In genomic region chr3:190076138-190076537, GRCh38 we compare ENCODE assay signal across 10 cellular contexts. TPM values are rescaled to one million over a fixed set of nuclear protein-coding genes. Genes with fewer than 3 reads are reported as not detected.
DNase-seq lines count a peak whose midpoint lies in the region; ATAC-seq and TF ChIP-seq lines count a peak whose summit lies in the region.
"Had no signal": no experiment of that assay in that cellular context is flagged by ENCODE, and none has a peak within 500 bp of the region (broad histone marks: within the 10 kb centered on the region; RNA-seq: fewer than 3 reads in every experiment).

No MANE protein-coding gene starts in this region.

- peak overlapping the region; percentile 56 for H3K4me2 ChIP-seq in PC-3 (ENCODE audit: low read length)
- no peak overlapping the region for H3K4me2 ChIP-seq in mesenchymal stem cell (ENCODE audit: low read length, poor library complexity, severe bottlenecking)

- no peaks in the 10 kb centered on the region for H4K20me1 ChIP-seq in PC-3 (ENCODE audit: low read length)

- H2BK5ac ChIP-seq in mesenchymal stem cell (ENCODE audit: low read depth, low read length, poor library complexity, severe bottlenecking), result peak overlapping the region; percentile 49

- intact Hi-C loops in PC-3 (cut with micrococcal nuclease), result loop anchor here (2.0 kb wide), 1 partner anchor 59 kb away; no protein-coding TSS in a partner anchor
- intact Hi-C loops in upper lobe of right lung (cut with DNase I), result no loop called here

- no peaks in the 10 kb centered on the region for H3K79me2 ChIP-seq in PC-3 (ENCODE audit: low read length)

- H3K9ac ChIP-seq in PC-3 (ENCODE audit: low read length), result no peak overlapping the region; the same call in 1 of the 2 replicates
- H3K9ac ChIP-seq in mesenchymal stem cell (ENCODE audit: low read length), result peak overlapping the region; percentile 84

- no peak overlapping the region for H3K23ac ChIP-seq in mesenchymal stem cell (ENCODE audit: low read length in 2 of 2)

- H2BK12ac ChIP-seq in mesenchymal stem cell (ENCODE audit: low read length in 2 of 2), result peak overlapping the region in 1 of 2 experiments; percentile 77

- no peak overlapping the region for H3K14ac ChIP-seq in mesenchymal stem cell (ENCODE audit: low read length in 2 of 2)

- H3K9me2 ChIP-seq in PC-3 (replicated peaks; ENCODE audit: low read length), result no peaks in the 10 kb centered on the region

- H2AFZ ChIP-seq in PC-3 (ENCODE audit: low read length), result peak overlapping the region; percentile 18
- no peak overlapping the region for H2AFZ ChIP-seq in mesenchymal stem cell (ENCODE audit: low read depth, low read length)

- H3K36me3 ChIP-seq in PC-3 (ENCODE audit: low read depth, low read length), result no peaks in the 10 kb centered on the region
- no peaks in the 10 kb centered on the region for H3K36me3 ChIP-seq in ectodermal cell (ENCODE audit: control insufficient read depth, insufficient read depth, low read length)
- no peaks in the 10 kb centered on the region for H3K36me3 ChIP-seq in mesenchymal stem cell (ENCODE audit: control insufficient read depth in 1 of 2, insufficient read depth in 2 of 2, low read depth in 1 of 2, low read length in 2 of 2)
- H3K36me3 ChIP-seq in upper lobe of right lung, result no peaks in the 10 kb centered on the region

- no peak for ATAC-seq in PC-3
- peak; percentile 32 for ATAC-seq in upper lobe of right lung
- ATAC-seq in GM21526 (IDR thresholded peaks at IDR 0.05; ENCODE audit: low FRiP score, unreplicated experiment), result no peak
- ATAC-seq: Right ventricle myocardium inferior had no signal

- H3K4me3 ChIP-seq in PC-3 (ENCODE audit: low read length) (peak overlapping the region; percentile 26; the same call in 1 of the 2 replicates), ectodermal cell (ENCODE audit: insufficient read depth, low read depth, low read length) (no peak overlapping the region), mesenchymal stem cell (ENCODE audit: insufficient read depth in 1 of 2, low read depth in 1 of 2, low read length in 2 of 2) (no peak overlapping the region), upper lobe of right lung (no peak overlapping the region)

- TF ChIP-seq CTCF in PC-3 (conservative IDR thresholded peaks at IDR 0.05; ENCODE audit: low read depth, low read length), result no peak
- TF ChIP-seq CTCF in upper lobe of right lung (IDR thresholded peaks at IDR 0.05), result no peak

- H3F3A ChIP-seq in PC-3 (ENCODE audit: low read length, unreplicated experiment), result peaks cover 12% of the 10 kb centered on the region

- H3K27me3 ChIP-seq in PC-3 (ENCODE audit: low read length) (no peaks in the 10 kb centered on the region), ectodermal cell (ENCODE audit: control insufficient read depth, insufficient read depth, low read length, poor library complexity, severe bottlenecking) (no peaks in the 10 kb centered on the region), mesenchymal stem cell (ENCODE audit: control insufficient read depth in 1 of 2, insufficient read depth in 1 of 2, low read length in 2 of 2) (no peaks in the 10 kb centered on the region), upper lobe of right lung (no peaks in the 10 kb centered on the region)

- H3K4me1 ChIP-seq in PC-3 (ENCODE audit: insufficient read depth, low read length) (peaks cover 29% of the 10 kb centered on the region), ectodermal cell (ENCODE audit: control insufficient read depth, insufficient read depth, low read length) (peaks cover 18% of the 10 kb centered on the region), mesenchymal stem cell (ENCODE audit: control insufficient read depth, insufficient read depth, low read depth, low read length) (peaks cover 6% of the 10 kb centered on the region), upper lobe of right lung (peaks cover 17% of the 10 kb centered on the region)

- DNase-seq in PC-3 (no peak), mesenchymal stem cell (no peak), upper lobe of right lung (no peak), NCI-H2196 (lab: John Stamatoyannopoulos, UW; ENCODE audit: unreplicated experiment) (no peak)
- no peak for DNase-seq in activated CD4-positive, alpha-beta T cell treated with anti-CD3 and anti-CD28 coated beads, Interleukin-2, amount 50 U/mL, for 1 hour
- DNase-seq: activated CD8-positive, alpha-beta memory T cell treated with anti-CD3 and anti-CD28 coated beads for 24 hours; activated naive CD4-positive, alpha-beta T cell treated with anti-CD3 and anti-CD28 coated beads, Interleukin-2, amount 50 U/mL, for 16 hours had no signal

- peaks cover 2% of the 10 kb centered on the region for H3K79me1 ChIP-seq in mesenchymal stem cell (replicated peaks; ENCODE audit: low read length, poor library complexity, severe bottlenecking)

- peak overlapping the region; percentile 29 for H2AK5ac ChIP-seq in mesenchymal stem cell (ENCODE audit: low read length, severe bottlenecking)

- H3K18ac ChIP-seq in mesenchymal stem cell (ENCODE audit: low read depth in 1 of 2, low read length in 2 of 2), result peak overlapping the region; percentile 26 to 88

- POLR2A ChIA-PET in PC-3 (lab: Charles Lee; ENCODE audit: unreplicated experiment), result no interaction called here

- H3K27ac ChIP-seq in PC-3 (ENCODE audit: low read length), result peak overlapping the region; percentile 68
- peak overlapping the region; percentile 89 for H3K27ac ChIP-seq in ectodermal cell (ENCODE audit: insufficient read depth, low read depth, low read length, poor library complexity, severe bottlenecking)
- peak overlapping the region; percentile 98 for H3K27ac ChIP-seq in mesenchymal stem cell (ENCODE audit: low read length, poor library complexity, severe bottlenecking)
- peak overlapping the region; percentile 32 for H3K27ac ChIP-seq in upper lobe of right lung

- no peak overlapping the region for H4K8ac ChIP-seq in mesenchymal stem cell (ENCODE audit: low read length)

- no peak overlapping the region for H2BK15ac ChIP-seq in mesenchymal stem cell (ENCODE audit: low read depth, poor library complexity, severe bottlenecking)

- peak overlapping the region in 1 of 2 experiments; percentile 73 for H3K4ac ChIP-seq in mesenchymal stem cell (ENCODE audit: low read depth in 1 of 2, low read length in 2 of 2)

- H2BK120ac ChIP-seq in mesenchymal stem cell (ENCODE audit: low read depth, low read length), result peak overlapping the region; percentile 2

- CTCF ChIA-PET in PC-3 (lab: Charles Lee), result no interaction called here

- H3K9me3 ChIP-seq in PC-3 (ENCODE audit: low read length) (no peaks in the 10 kb centered on the region), ectodermal cell (ENCODE audit: control insufficient read depth, low read length) (no peaks in the 10 kb centered on the region), mesenchymal stem cell (ENCODE audit: control insufficient read depth, low read length) (no peaks in the 10 kb centered on the region), upper lobe of right lung (no peaks in the 10 kb centered on the region)

- no TSS peak for BruUV-seq in PC-3 (replicated peaks; lab: Mats Ljungman, UMichigan)

- H4K91ac ChIP-seq in mesenchymal stem cell (ENCODE audit: low read length), result no peak overlapping the region

RNA-seq across cellular contexts. Expression of gene P3H2, which starts 44.6 kb away (rescaled TPM):
- 4.5 and 11.4 TPM in 2 replicates for total RNA-seq in PC-3 (2014; rRNA removed)
- polyA plus RNA-seq in ectodermal cell (2013, experiment 1 of 4), result 18.4 TPM
- 15.6 TPM for polyA plus RNA-seq in ectodermal cell (2013, experiment 2 of 4)
- 13.2 TPM for polyA plus RNA-seq in ectodermal cell (2013, experiment 3 of 4)
- 17.3 TPM for polyA plus RNA-seq in ectodermal cell (2013, experiment 4 of 4)
- 43.0 TPM for polyA plus RNA-seq in mesenchymal stem cell (2013, experiment 1 of 2)
- polyA plus RNA-seq in mesenchymal stem cell (2013, experiment 2 of 2), result 45.7 TPM
- 79.0 TPM for total RNA-seq in upper lobe of right lung

Comparison
In these comparisons a context has a peak if more than half of its experiments do, and no peak if none do; other contexts are left out.
1. H3K27ac ChIP-seq: peak in every context shown above with its lines; median percentile 98 in mesenchymal stem cell; 89 in ectodermal cell; 68 in PC-3; 32 in upper lobe of right lung.